8 cellular contexts compared by ENCODE assay signal in genomic region chr19:507286-508203, GRCh38. TPM values are rescaled to one million over a fixed set of nuclear protein-coding genes. Genes with fewer than 3 reads are reported as not detected.
DNase-seq lines count a peak whose midpoint lies in the region; ATAC-seq, FAIRE-seq and TF ChIP-seq lines count a peak whose summit lies in the region.

A gene with protein sequence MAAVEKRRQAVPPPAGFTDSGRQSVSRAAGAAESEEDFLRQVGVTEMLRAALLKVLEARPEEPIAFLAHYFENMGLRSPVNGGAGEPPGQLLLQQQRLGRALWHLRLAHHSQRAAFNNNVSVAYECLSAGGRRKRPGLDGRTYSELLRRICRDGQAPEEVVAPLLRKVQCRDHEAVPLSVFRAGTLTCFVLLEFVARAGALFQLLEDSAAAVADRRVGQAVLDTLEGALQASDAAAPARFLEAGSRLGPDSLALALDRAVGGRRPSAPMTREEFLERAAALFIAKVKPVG (plus strand): TSS chr19:507497. CDS start chr19:507507, 10 bp downstream.

- ATAC-seq in GM21619 (IDR thresholded peaks at IDR 0.05; ENCODE audit: unreplicated experiment), result peak; percentile 52

- H3K27ac ChIP-seq in SJCRH30 (peak within 1 kb of the TSS; percentile 95), neutrophil (peak within 1 kb of the TSS; percentile 98)

- no peak for FAIRE-seq in frontal cortex (lab: Jason Lieb, UNC)

- peak; percentile 65 for TF ChIP-seq CTCF in neutrophil (IDR thresholded peaks at IDR 0.05)

- peak; percentile 89 for DNase-seq in Daoy (ENCODE audit: low read depth)
- peak; percentile 99 for DNase-seq in KBM-7
- peak; percentile 76 to 99 for DNase-seq in SJCRH30
- DNase-seq in activated naive CD4-positive, alpha-beta T cell (lab: John Stamatoyannopoulos, UW), result peak; percentile 82 to 93 (median 88)
- DNase-seq in frontal cortex (ENCODE audit: low spot score in 2 of 2), result peak; percentile 87 to 92
- peak; percentile 83 for DNase-seq in superior temporal gyrus (ENCODE audit: extremely low spot score)

- H3K4me1 ChIP-seq in SJCRH30, result peaks cover 11% of the 10 kb centered on the region
- peaks cover 59 to 62% of the 10 kb centered on the region in 2 experiments for H3K4me1 ChIP-seq in neutrophil (ENCODE audit: control insufficient read depth in 1 of 2, insufficient read depth in 1 of 2, low read depth in 1 of 2, low read length in 1 of 2)

- H3K4me3 ChIP-seq in SJCRH30, result peak within 1 kb of the TSS; percentile 97
- peak within 1 kb of the TSS; percentile 99 to 100 for H3K4me3 ChIP-seq in neutrophil (ENCODE audit: low read depth in 1 of 2, low read length in 1 of 2)

- no peaks in the 10 kb centered on the region for H3K9me3 ChIP-seq in SJCRH30 (replicated peaks)
- H3K9me3 ChIP-seq in neutrophil, result no peaks in the 10 kb centered on the region

- H3K27me3 ChIP-seq in SJCRH30, result no peaks in the 10 kb centered on the region
- peaks cover 11% of the 10 kb centered on the region for H3K27me3 ChIP-seq in neutrophil

- H3K36me3 ChIP-seq in SJCRH30 (no peaks in the 10 kb centered on the region), neutrophil (no peaks in the 10 kb centered on the region)

- in situ Hi-C loops in KBM-7 (cut with MboI; ENCODE audit: low pct_unique_long_range_greater_than_20kb, low sequenced_read_pairs), result no loop called here

RNA-seq across cellular contexts. Expression of the gene that starts here (rescaled TPM):
- 54.9 and 58.9 TPM in 2 replicates for total RNA-seq in Daoy (2014; rRNA removed; shearing (Covaris generic))
- 7.3 and 9.6 TPM in 2 replicates for total RNA-seq in SJCRH30 (2014; rRNA removed; shearing (Covaris generic))
- total RNA-seq in frontal cortex, result 26.1 TPM

Comparison
In these comparisons a context has a peak if more than half of its experiments do, and no peak if none do; other contexts are left out.
1. Peak in every context shown above with its lines: DNase-seq, ATAC-seq, H3K4me3 ChIP-seq and H3K27ac ChIP-seq.